In genomic region chr14:62206456-62206855, GRCh38 we compare ENCODE assay signal across 18 cellular contexts.
A peak's percentile ranks its signal among the peaks of the same experiment; 100 is the strongest.
DNase-seq lines count a peak whose midpoint lies in the region; ATAC-seq, FAIRE-seq and TF ChIP-seq lines count a peak whose summit lies in the region.
"Had no signal": no experiment of that assay in that cellular context is flagged by ENCODE, and none has a peak within 500 bp of the region (broad histone marks: within the 10 kb centered on the region; RNA-seq: fewer than 3 reads in every experiment).

No MANE protein-coding gene starts in this region.

- no peak overlapping the region for H3K4me2 ChIP-seq in IMR-90 (ENCODE audit: low read depth, low read length)
- H3K4me2 ChIP-seq in astrocyte (ENCODE audit: low read length), result no peak overlapping the region

- H3K79me2 ChIP-seq in astrocyte (ENCODE audit: insufficient read depth, low read length), result no peaks in the 10 kb centered on the region

- H3K4me1 ChIP-seq in IMR-90 (ENCODE audit: control insufficient read depth, insufficient read depth, low read length), result 0 out of 2 replicates have a peak, but pooled peaks cover 1% of the 10 kb centered on the region
- peaks cover 14% of the 10 kb centered on the region for H3K4me1 ChIP-seq in astrocyte (ENCODE audit: insufficient read depth, low read length)
- H3K4me1 ChIP-seq: Caco-2 had no signal

- H3K27me3 Mint-ChIP-seq in astrocyte (ENCODE audit: low read depth, unreplicated experiment), result no peaks in the 10 kb centered on the region

- H3K18ac ChIP-seq in IMR-90 (ENCODE audit: low read depth, low read length), result no peak overlapping the region

- H3K27me3 ChIP-seq in IMR-90 (ENCODE audit: control insufficient read depth, insufficient read depth, low read length), result no peaks in the 10 kb centered on the region
- no peaks in the 10 kb centered on the region for H3K27me3 ChIP-seq in astrocyte (ENCODE audit: insufficient read depth, low read length)

- H3K9me3 ChIP-seq in IMR-90 (ENCODE audit: control insufficient read depth, insufficient read depth, low read length) (0 out of 2 replicates have a peak, but pooled peaks cover 1% of the 10 kb centered on the region), astrocyte (ENCODE audit: insufficient read depth, low read depth, low read length) (no peaks in the 10 kb centered on the region)
- H3K9me3 ChIP-seq: Caco-2 had no signal

- TF ChIP-seq POLR2A in IMR-90 (IDR thresholded peaks at IDR 0.05; ENCODE audit: low read depth, low read length), result no peak

- H3K36me3 ChIP-seq in IMR-90 (ENCODE audit: control insufficient read depth, insufficient read depth, low read length), result no peaks in the 10 kb centered on the region
- no peaks in the 10 kb centered on the region for H3K36me3 ChIP-seq in astrocyte (ENCODE audit: insufficient read depth, low read length)

- no peak overlapping the region for H3K27ac Mint-ChIP-seq in astrocyte (ENCODE audit: unreplicated experiment)
- H3K27ac Mint-ChIP-seq: B cell; CD4-positive, CD25-positive, alpha-beta regulatory T cell had no signal

- no peak overlapping the region; the same call in 2 of the 3 replicates for H2BK15ac ChIP-seq in IMR-90 (ENCODE audit: low read depth, low read length)

- TF ChIP-seq CTCF in IMR-90 (conservative IDR thresholded peaks at IDR 0.05; ENCODE audit: low read depth, low read length) (no peak), astrocyte (IDR thresholded peaks at IDR 0.05; ENCODE audit: insufficient read depth, low read depth, low read length) (no peak), fibroblast of mammary gland (conservative IDR thresholded peaks at IDR 0.05; ENCODE audit: control insufficient read depth, insufficient read depth, low read depth, low read length) (no peak)

- no peak overlapping the region; the same call in 1 of the 2 replicates for H2BK20ac ChIP-seq in IMR-90 (ENCODE audit: low read depth, low read length)

- no peak overlapping the region for H3K4me3 Mint-ChIP-seq in astrocyte (ENCODE audit: unreplicated experiment)
- H3K4me3 Mint-ChIP-seq: B cell had no signal

- no peak overlapping the region for H3K14ac ChIP-seq in IMR-90 (replicated peaks; ENCODE audit: low read depth, low read length)

- no peak overlapping the region for H3K4me3 ChIP-seq in IMR-90 (ENCODE audit: insufficient read depth, low read depth, low read length)
- H3K4me3 ChIP-seq in astrocyte (ENCODE audit: insufficient read depth, low read depth, low read length), result no peak overlapping the region
- no peak overlapping the region for H3K4me3 ChIP-seq in fibroblast of mammary gland (ENCODE audit: control insufficient read depth, low read depth, low read length)

- no peak overlapping the region for H4K91ac ChIP-seq in IMR-90 (ENCODE audit: insufficient read depth, low read depth, low read length)

- H2AFZ ChIP-seq in IMR-90 (replicated peaks; ENCODE audit: low read length, poor library complexity) (no peak overlapping the region), astrocyte (ENCODE audit: low read depth, low read length) (no peak overlapping the region)

- FAIRE-seq in astrocyte (lab: Jason Lieb, UNC), result peak; percentile 54
- FAIRE-seq: HepG2 had no signal

- no peak overlapping the region for H2BK120ac ChIP-seq in IMR-90 (ENCODE audit: low read depth, low read length)

- peak overlapping the region; percentile 37 for H2AK9ac ChIP-seq in IMR-90 (replicated peaks; ENCODE audit: low read depth, low read length, poor library complexity)

- H3K79me1 ChIP-seq in IMR-90 (ENCODE audit: low read depth in 1 of 2, low read length in 2 of 2), result no peaks in the 10 kb centered on the region

- CTCF ChIA-PET in IMR-90 (lab: Yijun Ruan, JAX), result no interaction called here

- no peak for TF ChIP-seq RAD21 in IMR-90 (IDR thresholded peaks at IDR 0.05; ENCODE audit: low read length)

- no peak overlapping the region for H4K5ac ChIP-seq in IMR-90 (ENCODE audit: low read depth, low read length)

- H2AK5ac ChIP-seq in IMR-90 (ENCODE audit: low read depth, low read length), result no peak overlapping the region

- dilution Hi-C loops in IMR-90 (cut with HindIII; ENCODE audit: low sequenced_read_pairs, unreplicated experiment), result no loop called here

- POLR2A ChIA-PET in IMR-90 (lab: Charles Lee; ENCODE audit: unreplicated experiment), result no interaction called here

- ATAC-seq in IMR-90 (ENCODE audit: low read depth), result no peak
- no peak for ATAC-seq in GM18858 (IDR thresholded peaks at IDR 0.05; ENCODE audit: unreplicated experiment)
- ATAC-seq in HG02763 (IDR thresholded peaks at IDR 0.05; ENCODE audit: unreplicated experiment), result no peak
- ATAC-seq: HCT116, HepG2 had no signal

- intact Hi-C loops in IMR-90 (cut with micrococcal nuclease), result no loop called here

- H3K9ac ChIP-seq in IMR-90 (ENCODE audit: low read depth, low read length) (no peak overlapping the region), astrocyte (ENCODE audit: low read length) (no peak overlapping the region)

- no peaks in the 10 kb centered on the region for H3K9me1 ChIP-seq in IMR-90 (ENCODE audit: insufficient read depth, low read length)

- H4K20me1 ChIP-seq in IMR-90 (ENCODE audit: insufficient read depth, low read length), result no peaks in the 10 kb centered on the region
- H4K20me1 ChIP-seq in astrocyte (ENCODE audit: insufficient read depth, low read length), result no peaks in the 10 kb centered on the region

- peak; percentile 54 for DNase-seq in IMR-90
- DNase-seq in astrocyte (ENCODE audit: low read depth), result no peak
- peak; percentile 56 for DNase-seq in fibroblast of mammary gland (ENCODE audit: low read depth)
- no peak for DNase-seq in activated gamma-delta T cell treated with Interleukin-2 at 50 U/mL for 16 hours
- DNase-seq in NOMO-1 (lab: John Stamatoyannopoulos, UW; ENCODE audit: unreplicated experiment in 2 of 2), result no peak
- DNase-seq: Caco-2; CD4-positive, CD25-positive, alpha-beta regulatory T cell; Karpas-422; NCI-H1105; NCI-H187; NK-92 treated with Interleukin-12 subunit alpha and Interleukin-12 subunit beta, amount 100 ng/mL, for 24 hours; OCI-M1 had no signal

- H3K27ac ChIP-seq in IMR-90 (ENCODE audit: insufficient read depth, low read length), result no peak overlapping the region
- no peak overlapping the region for H3K27ac ChIP-seq in astrocyte (ENCODE audit: low read depth, low read length)
- H3K27ac ChIP-seq: RWPE1 had no signal

- no peak overlapping the region for H2BK5ac ChIP-seq in IMR-90 (ENCODE audit: low read depth, low read length, poor library complexity, severe bottlenecking)

- H3K4me1 Mint-ChIP-seq in astrocyte (ENCODE audit: low read depth, unreplicated experiment), result peaks cover 2% of the 10 kb centered on the region
- H3K4me1 Mint-ChIP-seq: B cell; CD4-positive, CD25-positive, alpha-beta regulatory T cell had no signal

- H3K56ac ChIP-seq in IMR-90 (ENCODE audit: extremely low read depth, insufficient read depth, low read length), result no peak overlapping the region

- WGBS in IMR-90 (ENCODE audit: extremely low coverage in 2 of 2, insufficient read length in 1 of 2), 2 experiments, result no CpG with 5 or more reads among the region's 3 CpGs

- no peak overlapping the region for H3K23ac ChIP-seq in IMR-90 (ENCODE audit: low read depth, low read length)

- no peaks in the 10 kb centered on the region for H3K36me3 Mint-ChIP-seq in astrocyte (ENCODE audit: low read depth, unreplicated experiment)
- H3K36me3 Mint-ChIP-seq: CD4-positive, CD25-positive, alpha-beta regulatory T cell had no signal

- H3K4ac ChIP-seq in IMR-90 (ENCODE audit: low read depth, low read length), result no peak overlapping the region

- in situ Hi-C loops in IMR-90 (cut with MboI; ENCODE audit: low sequenced_read_pairs), result no loop called here

- H3K9me3 Mint-ChIP-seq in astrocyte (ENCODE audit: unreplicated experiment), result peaks cover 13% of the 10 kb centered on the region

- no TSS peak for BruUV-seq in IMR-90 (replicated peaks; lab: Mats Ljungman, UMichigan)

- H4K8ac ChIP-seq in IMR-90 (ENCODE audit: low read depth in 2 of 2, low read length in 2 of 2), result no peak overlapping the region

TF ChIP-seq in IMR-90, 13 proteins besides CTCF, POLR2A, EP300 and RAD21:
- TF ChIP-seq SMC3 (IDR thresholded peaks at IDR 0.05; ENCODE audit: low read depth, low read length) (no peak), FOS (IDR thresholded peaks at IDR 0.05; ENCODE audit: low read depth, low read length) (peak; percentile 6; the same call in 1 of the 2 replicates)

Comparison
In these comparisons a context has a peak if more than half of its experiments do, and no peak if none do; other contexts are left out.
1. DNase-seq: peak in IMR-90 (single experiment) and fibroblast of mammary gland (single experiment); none in astrocyte (single experiment), activated gamma-delta T cell treated with Interleukin-2 at 50 U/mL for 16 hours (single experiment) and NOMO-1 (0 of 2).